In the genomic region with DNA sequence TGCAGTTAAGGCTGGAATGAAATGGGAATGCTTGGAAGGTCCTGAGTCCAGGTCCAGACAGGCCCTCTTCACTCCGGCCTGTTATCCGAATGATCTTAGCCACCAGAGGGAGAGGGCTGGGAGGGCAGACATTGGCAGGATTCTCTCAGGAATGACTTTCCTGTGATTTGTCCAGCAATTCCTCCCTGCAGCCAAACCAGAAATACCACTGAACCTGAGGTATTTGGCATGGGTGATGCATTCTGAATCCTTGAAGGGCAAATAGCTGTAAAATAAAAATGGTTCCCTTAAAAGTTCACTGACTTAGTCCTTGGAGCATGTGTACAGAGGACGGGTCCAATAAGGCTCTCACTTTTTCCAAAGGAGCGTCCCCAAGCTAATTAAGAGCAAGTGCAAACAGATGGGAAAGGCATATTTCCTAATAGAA, we compare ENCODE assay signal across 1 cellular context.
TF ChIP-seq lines count a peak whose summit lies in the region.

No MANE protein-coding gene starts in this region.

TF ChIP-seq in HCT116, 20 proteins besides CTCF, POLR2A, EP300 and RAD21 (continued from another document):
- TF ChIP-seq ZBTB33 (IDR thresholded peaks at IDR 0.05; ENCODE audit: extremely low read depth, insufficient replicate concordance, low read length) (no peak), SIN3A (IDR thresholded peaks at IDR 0.05; ENCODE audit: low read depth) (no peak), REST (IDR thresholded peaks at IDR 0.05; ENCODE audit: low read depth) (no peak), EGR1 (IDR thresholded peaks at IDR 0.05; ENCODE audit: low read depth) (no peak)
